In genomic region chr11:94400839-94401772, GRCh38 we compare ENCODE assay signal across 8 cellular contexts. TPM values are rescaled to one million over a fixed set of nuclear protein-coding genes. Genes with fewer than 3 reads are reported as not detected.
DNase-seq lines count a peak whose midpoint lies in the region; ATAC-seq and TF ChIP-seq lines count a peak whose summit lies in the region.

Gene GPR83, minus strand, starts transcription at chr11:94401419. Its CDS starts 172 bp downstream, at chr11:94401247.

- peaks cover 9 to 10% of the 10 kb centered on the region in 2 donors for H3K4me1 Mint-ChIP-seq in natural killer cell treated with Interleukin-12 subunit alpha and Interleukin-12 subunit beta and Interleukin-15 and Interleukin-18, amount 100 ng/mL, for 72 hours (ENCODE audit: low read depth in 2 of 2)

- H3K27me3 Mint-ChIP-seq in natural killer cell treated with Interleukin-12 subunit alpha and Interleukin-12 subunit beta and Interleukin-15 and Interleukin-18, amount 100 ng/mL, for 72 hours: peaks cover 31 to 41% of the 10 kb centered on the region in 2 donors

- WGBS in esophagus, 2 donors: 4% methylated on average over 66 to 73 of the region's 73 CpGs

- H3K4me1 ChIP-seq in esophagus (ENCODE audit: control insufficient read depth in 2 of 2, insufficient read depth in 2 of 2, low read length in 1 of 2): peaks cover 6 to 9% of the 10 kb centered on the region in 2 donors

- no peak for TF ChIP-seq CTCF in BJ (IDR thresholded peaks at IDR 0.05; ENCODE audit: insufficient read depth, low read depth, low read length)

- H3K27me3 ChIP-seq in BJ (ENCODE audit: control insufficient read depth, insufficient read depth, low read length) (peaks cover 10% of the 10 kb centered on the region), esophagus (ENCODE audit: control insufficient read depth in 1 of 2, insufficient read depth in 2 of 2, low read length in 2 of 2) (peaks cover 0 to 7% of the 10 kb centered on the region in 2 donors)

- H3K4me3 Mint-ChIP-seq in natural killer cell treated with Interleukin-12 subunit alpha and Interleukin-12 subunit beta and Interleukin-15 and Interleukin-18, amount 100 ng/mL, for 72 hours: peak within 1 kb of the TSS; percentile 5

- no peak within 1 kb of the TSS for H3K27ac Mint-ChIP-seq in natural killer cell treated with Interleukin-12 subunit alpha and Interleukin-12 subunit beta and Interleukin-15 and Interleukin-18, amount 100 ng/mL, for 72 hours

- H3K9me3 Mint-ChIP-seq in natural killer cell treated with Interleukin-12 subunit alpha and Interleukin-12 subunit beta and Interleukin-15 and Interleukin-18, amount 100 ng/mL, for 72 hours: peaks cover 3% of the 10 kb centered on the region

- H3K36me3 ChIP-seq in BJ (ENCODE audit: control insufficient read depth, insufficient read depth, low read length) (no peaks in the 10 kb centered on the region), esophagus (ENCODE audit: control insufficient read depth in 2 of 2, insufficient read depth in 2 of 2, low read length in 1 of 2) (no peaks in the 10 kb centered on the region)

- no peak for ATAC-seq in natural killer cell treated with Interleukin-12 subunit alpha and Interleukin-12 subunit beta and Interleukin-15 and Interleukin-18, amount 100 ng/mL, for 72 hours
- no peak for ATAC-seq in GM18870 (IDR thresholded peaks at IDR 0.05; ENCODE audit: unreplicated experiment)

- CTCF ChIA-PET in BJ (lab: Yijun Ruan, JAX): no interaction called here

- POLR2A ChIA-PET in BJ (lab: Charles Lee): no interaction called here

- peaks cover 0 to 2% of the 10 kb centered on the region in 2 donors for H3K9me3 ChIP-seq in esophagus (ENCODE audit: control insufficient read depth in 2 of 2, insufficient read depth in 1 of 2, low read depth in 1 of 2, low read length in 1 of 2)

- no peak within 1 kb of the TSS for H3K27ac ChIP-seq in esophagus (ENCODE audit: low read depth in 2 of 2, low read length in 1 of 2)

- DNase-seq in BJ (ENCODE audit: low read depth) (no peak), NCI-H146 (lab: John Stamatoyannopoulos, UW) (peak; percentile 61), foreskin melanocyte (no peak), epidermal melanocyte (ENCODE audit: insufficient read length, low spot score) (no peak)
- DNase-seq in natural killer cell treated with Interleukin-12 subunit alpha and Interleukin-12 subunit beta and Interleukin-15 and Interleukin-18, amount 100 ng/mL, for 72 hours (ENCODE audit: low spot score): no peak
- no peak for DNase-seq in stimulated activated CD4-positive, alpha-beta T cell treated with anti-CD3 and anti-CD28 coated beads, Interleukin-15, amount 100 ng/mL, for 24 hours

- peak within 1 kb of the TSS; percentile 34 for H3K4me3 ChIP-seq in BJ (ENCODE audit: low read depth, low read length)
- peak within 1 kb of the TSS; percentile 3 to 29 for H3K4me3 ChIP-seq in esophagus (ENCODE audit: low read depth in 1 of 2, low read length in 2 of 2)

- peaks cover 7% of the 10 kb centered on the region for H3K36me3 Mint-ChIP-seq in natural killer cell treated with Interleukin-12 subunit alpha and Interleukin-12 subunit beta and Interleukin-15 and Interleukin-18, amount 100 ng/mL, for 72 hours

RNA-seq across cellular contexts. Expression of gene GPR83, which starts in this region (rescaled TPM):
- polyA plus RNA-seq in BJ (2011; rRNA removed) (0.04 TPM in 1 of 2 replicates, not detected in the other), esophagus (under 1 TPM; 0.01 to 0.06 TPM)
- polyA minus RNA-seq in BJ (2011; rRNA and poly(A)+ RNA removed): 0.09 TPM in 1 of 2 replicates, not detected in the other
- under 1 TPM in 1 of 2 donors, not detected in 1; 0.31 TPM for total RNA-seq in natural killer cell treated with Interleukin-12 subunit alpha and Interleukin-12 subunit beta and Interleukin-15 and Interleukin-18, amount 100 ng/mL, for 72 hours
